9 cellular contexts compared by ENCODE assay signal in the genomic region with DNA sequence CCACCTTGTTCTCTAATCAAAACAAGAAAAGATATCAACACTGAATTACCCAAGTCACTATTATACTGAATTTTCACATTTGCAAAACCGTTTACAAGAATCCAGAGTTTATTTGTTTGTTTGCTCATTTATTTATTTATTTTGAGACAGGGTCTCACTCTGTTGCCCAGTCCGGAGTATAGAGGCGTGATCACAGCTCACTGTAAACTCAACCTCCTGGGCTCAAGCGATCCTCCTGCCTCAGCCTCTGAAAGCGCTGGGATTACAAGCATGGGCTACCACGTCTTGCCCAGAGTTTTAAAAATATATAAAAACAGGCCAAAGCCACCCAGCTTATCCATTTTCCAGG. TPM values are rescaled to one million over a fixed set of nuclear protein-coding genes. Genes with fewer than 3 reads are reported as not detected.
DNase-seq lines count a peak whose midpoint lies in the region; FAIRE-seq and TF ChIP-seq lines count a peak whose summit lies in the region.
"Had no signal": no experiment of that assay in that cellular context is flagged by ENCODE, and none has a peak within 500 bp of the region (broad histone marks: within the 10 kb centered on the region; RNA-seq: fewer than 3 reads in every experiment).

No MANE protein-coding gene starts in this region.

- no peaks in the 10 kb centered on the region for H3K79me1 ChIP-seq in mesenchymal stem cell (replicated peaks; ENCODE audit: low read length, poor library complexity, severe bottlenecking)

- no peak for DNase-seq in astrocyte (ENCODE audit: low read depth)
- no peak for DNase-seq in mesenchymal stem cell
- no peak for DNase-seq in stomach
- no peak for DNase-seq in NCI-H2196 (lab: John Stamatoyannopoulos, UW; ENCODE audit: unreplicated experiment)
- no peak for DNase-seq in G401 (ENCODE audit: low spot score)
- no peak for DNase-seq in DMS53 (lab: John Stamatoyannopoulos, UW)
- DNase-seq: kidney, NCI-H1694 had no signal

- peaks cover 69% of the 10 kb centered on the region for H3K4me1 ChIP-seq in Loucy (ENCODE audit: insufficient read depth, low read length, poor library complexity, severe bottlenecking)
- peaks cover 66% of the 10 kb centered on the region for H3K4me1 ChIP-seq in astrocyte (ENCODE audit: insufficient read depth, low read length)
- peaks cover 17% of the 10 kb centered on the region for H3K4me1 ChIP-seq in mesenchymal stem cell (ENCODE audit: control insufficient read depth, insufficient read depth, low read depth, low read length)
- peaks cover 67 to 97% (median 84%) of the 10 kb centered on the region in 4 donors for H3K4me1 ChIP-seq in stomach

- in situ Hi-C loops in G401 (cut with HindIII; ENCODE audit: low sequenced_read_pairs) = no loop called here

- no peaks in the 10 kb centered on the region for H4K20me1 ChIP-seq in Loucy (ENCODE audit: insufficient read depth, low read length, poor library complexity, severe bottlenecking)
- peaks cover 47% of the 10 kb centered on the region for H4K20me1 ChIP-seq in astrocyte (ENCODE audit: insufficient read depth, low read length)

- FAIRE-seq in astrocyte (lab: Jason Lieb, UNC) = no peak
- FAIRE-seq: kidney had no signal

- H2BK15ac ChIP-seq in mesenchymal stem cell (ENCODE audit: low read depth, poor library complexity, severe bottlenecking) = no peak overlapping the region

- peak overlapping the region; percentile 14 to 91 for H2BK12ac ChIP-seq in mesenchymal stem cell (ENCODE audit: low read length in 2 of 2)

- H3F3A ChIP-seq in Loucy (ENCODE audit: low read depth) = peaks cover 6% of the 10 kb centered on the region

- H3K9me3 ChIP-seq in Loucy (ENCODE audit: insufficient read depth, low read depth, low read length) (no peaks in the 10 kb centered on the region), astrocyte (ENCODE audit: insufficient read depth, low read depth, low read length) (no peaks in the 10 kb centered on the region), mesenchymal stem cell (ENCODE audit: control insufficient read depth, low read length) (no peaks in the 10 kb centered on the region), stomach (no peaks in the 10 kb centered on the region)

- peak overlapping the region; percentile 40 for H3K9ac ChIP-seq in Loucy (ENCODE audit: low read depth, low read length, poor library complexity, severe bottlenecking)
- H3K9ac ChIP-seq in astrocyte (ENCODE audit: low read length) = peak overlapping the region; percentile 80
- peak overlapping the region; percentile 86 for H3K9ac ChIP-seq in mesenchymal stem cell (ENCODE audit: low read length)

- H3K4me2 ChIP-seq in Loucy (ENCODE audit: low read depth, low read length, poor library complexity, severe bottlenecking) (peak overlapping the region; percentile 69), astrocyte (ENCODE audit: low read length) (peak overlapping the region; percentile 69), mesenchymal stem cell (ENCODE audit: low read length, poor library complexity, severe bottlenecking) (no peak overlapping the region)

- H3K4me3 Mint-ChIP-seq in astrocyte (ENCODE audit: unreplicated experiment) = peak overlapping the region; percentile 17

- H3K9me2 ChIP-seq in Loucy (replicated peaks; ENCODE audit: low read depth, low read length) = no peaks in the 10 kb centered on the region

- H3K36me3 ChIP-seq in Loucy (ENCODE audit: insufficient read depth, low read length) = no peaks in the 10 kb centered on the region
- peaks cover 8% of the 10 kb centered on the region for H3K36me3 ChIP-seq in astrocyte (ENCODE audit: insufficient read depth, low read length)
- no peaks in the 10 kb centered on the region for H3K36me3 ChIP-seq in mesenchymal stem cell (ENCODE audit: control insufficient read depth in 1 of 2, insufficient read depth in 2 of 2, low read depth in 1 of 2, low read length in 2 of 2)
- H3K36me3 ChIP-seq in stomach = no peaks in the 10 kb centered on the region

- peak overlapping the region; percentile 17 to 81 for H3K18ac ChIP-seq in mesenchymal stem cell (ENCODE audit: low read depth in 1 of 2, low read length in 2 of 2)

- H4K8ac ChIP-seq in mesenchymal stem cell (ENCODE audit: low read length) = no peak overlapping the region

- H4K91ac ChIP-seq in mesenchymal stem cell (ENCODE audit: low read length) = no peak overlapping the region

- TF ChIP-seq CTCF in Loucy (conservative IDR thresholded peaks at IDR 0.05; ENCODE audit: low read length) (no peak), astrocyte (IDR thresholded peaks at IDR 0.05; ENCODE audit: insufficient read depth, low read depth, low read length) (no peak), stomach (IDR thresholded peaks at IDR 0.05) (no peak)

- H2AFZ ChIP-seq in Loucy (ENCODE audit: low read length) (no peak overlapping the region), astrocyte (ENCODE audit: low read depth, low read length) (no peak overlapping the region), mesenchymal stem cell (ENCODE audit: low read depth, low read length) (no peak overlapping the region)

- peaks cover 23% of the 10 kb centered on the region for H3K36me3 Mint-ChIP-seq in astrocyte (ENCODE audit: low read depth, unreplicated experiment)

- H3K79me2 ChIP-seq in Loucy (ENCODE audit: insufficient read depth, low read length) (peaks cover 86% of the 10 kb centered on the region), astrocyte (ENCODE audit: insufficient read depth, low read length) (peaks cover 90% of the 10 kb centered on the region)

- no peak overlapping the region for H2BK5ac ChIP-seq in mesenchymal stem cell (ENCODE audit: low read depth, low read length, poor library complexity, severe bottlenecking)

- WGBS in mesenchymal stem cell = 84% methylated on average over 5 of the region's 6 CpGs
- WGBS in stomach, 5 donors = 84 to 91% (median 88%) methylated on average over 6 of the region's 6 CpGs

- H3K27me3 ChIP-seq in Loucy (ENCODE audit: insufficient read depth, low read length, poor library complexity, severe bottlenecking) (no peaks in the 10 kb centered on the region), astrocyte (ENCODE audit: insufficient read depth, low read length) (no peaks in the 10 kb centered on the region), mesenchymal stem cell (ENCODE audit: control insufficient read depth in 1 of 2, insufficient read depth in 1 of 2, low read length in 2 of 2) (no peaks in the 10 kb centered on the region), stomach (no peaks in the 10 kb centered on the region)

- H3K27ac ChIP-seq in astrocyte (ENCODE audit: low read depth, low read length) (peak overlapping the region; percentile 92), mesenchymal stem cell (ENCODE audit: low read length, poor library complexity, severe bottlenecking) (no peak overlapping the region), stomach (peak overlapping the region; percentile 65 to 97 (median 85))

- H2AK5ac ChIP-seq in mesenchymal stem cell (ENCODE audit: low read length, severe bottlenecking) = no peak overlapping the region

- H3K9me3 Mint-ChIP-seq in astrocyte (ENCODE audit: unreplicated experiment) = no peaks in the 10 kb centered on the region

- peaks cover 42% of the 10 kb centered on the region for H3K4me1 Mint-ChIP-seq in astrocyte (ENCODE audit: low read depth, unreplicated experiment)

- H3K14ac ChIP-seq in mesenchymal stem cell (ENCODE audit: low read length in 2 of 2) = no peak overlapping the region

- H2BK120ac ChIP-seq in mesenchymal stem cell (ENCODE audit: low read depth, low read length) = peak overlapping the region; percentile 68

- H3K27ac Mint-ChIP-seq in astrocyte (ENCODE audit: unreplicated experiment) = no peak overlapping the region

- H3K4ac ChIP-seq in mesenchymal stem cell (ENCODE audit: low read depth in 1 of 2, low read length in 2 of 2) = no peak overlapping the region

- H3K4me3 ChIP-seq in Loucy (ENCODE audit: low read length, poor library complexity, severe bottlenecking) (peak overlapping the region; percentile 68), astrocyte (ENCODE audit: insufficient read depth, low read depth, low read length) (no peak overlapping the region), mesenchymal stem cell (ENCODE audit: insufficient read depth in 1 of 2, low read depth in 1 of 2, low read length in 2 of 2) (peak overlapping the region in 1 of 2 experiments; percentile 46), stomach (no peak overlapping the region)

- no peak for TF ChIP-seq POLR2A in stomach (IDR thresholded peaks at IDR 0.05)

- intact Hi-C loops in stomach (cut with DNase I; ENCODE audit: low total_unique reads) = no loop called here

- H3K27me3 Mint-ChIP-seq in astrocyte (ENCODE audit: low read depth, unreplicated experiment) = no peaks in the 10 kb centered on the region

- TF ChIP-seq EP300 in stomach (IDR thresholded peaks at IDR 0.05) = no peak

- no peak overlapping the region for H3K23ac ChIP-seq in mesenchymal stem cell (ENCODE audit: low read length in 2 of 2)

RNA-seq across cellular contexts. Expression of a gene that starts 8.5 kb away (rescaled TPM):
- total RNA-seq in astrocyte = 116 and 128 TPM in 2 replicates
- 52.7 TPM for polyA plus RNA-seq in mesenchymal stem cell (2013, experiment 1 of 2)
- 51.1 TPM for polyA plus RNA-seq in mesenchymal stem cell (2013, experiment 2 of 2)
- total RNA-seq in stomach = 100 to 1,000 TPM in 1 of 5 donors, 10 to 100 TPM in 4; 22.6 to 258 (median 38.8) TPM
- polyA plus RNA-seq in stomach = 1 to 10 TPM; 5.8 to 8.6 (median 6.6) TPM
- total RNA-seq in G401 (2014; rRNA removed; shearing (Covaris generic)) = 2.3 and 4.1 TPM in 2 replicates
